8 cellular contexts compared by ENCODE assay signal in the genomic region with DNA sequence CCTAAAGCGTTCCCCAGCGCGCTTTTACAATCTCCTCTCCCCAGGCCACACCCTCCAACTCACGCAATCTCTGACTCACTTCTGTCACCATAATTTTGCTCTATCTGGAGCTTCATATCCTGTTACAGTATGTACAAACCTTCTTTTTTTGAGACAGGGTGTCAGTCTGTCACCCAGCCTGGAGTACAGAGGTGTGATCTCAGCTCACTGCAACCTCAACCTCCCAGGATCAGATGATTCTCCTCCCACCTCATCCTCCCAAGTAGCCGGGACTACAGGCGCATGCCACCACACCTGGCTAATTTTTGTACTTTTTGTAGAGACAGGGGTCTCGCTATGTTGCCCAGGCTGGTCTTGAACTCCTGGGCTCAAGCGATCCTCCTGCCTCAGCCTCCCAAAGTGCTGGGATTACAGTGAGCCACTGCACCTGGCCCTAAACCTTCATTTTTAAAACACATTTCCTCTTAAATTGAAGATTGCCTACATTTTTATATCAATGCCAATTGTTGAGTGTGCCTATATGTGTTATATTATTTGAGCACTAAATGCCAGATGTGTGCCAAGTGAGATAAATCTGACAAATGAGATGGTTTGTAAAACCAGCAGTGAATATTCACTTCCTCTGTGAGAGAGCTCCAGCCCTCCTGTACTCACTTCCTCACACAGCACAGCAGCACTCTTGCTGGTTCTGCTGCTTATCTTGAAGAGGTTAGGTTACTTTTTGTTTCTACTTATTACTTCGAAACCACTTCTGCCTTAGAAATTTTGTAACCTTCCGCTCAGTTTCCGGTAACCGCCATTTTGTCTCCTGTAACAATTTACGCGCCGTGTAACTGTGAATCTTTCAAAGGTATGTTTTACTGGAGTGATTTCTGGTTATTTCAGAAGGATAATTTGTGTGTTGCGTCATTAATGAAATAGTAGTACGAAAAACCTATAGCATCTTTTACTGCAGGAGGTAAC. TPM values are rescaled to one million over a fixed set of nuclear protein-coding genes. Genes with fewer than 3 reads are reported as not detected.
DNase-seq lines count a peak whose midpoint lies in the region; ATAC-seq and TF ChIP-seq lines count a peak whose summit lies in the region.

No MANE protein-coding gene starts in this region.

- intact Hi-C loops in activated CD4-positive, alpha-beta memory T cell treated with anti-CD3 and anti-CD28 coated beads for 36 hours (cut with micrococcal nuclease) = loop anchor here (1.0 to 10.0 kb wide), 8 partner anchors 10 to 1742 kb away; a partner anchor contains a TSS
- intact Hi-C loops in A673 (cut with micrococcal nuclease; ENCODE audit: unreplicated experiment) = no loop called here

- no TSS peak for BruUV-seq in A673 (replicated peaks; lab: Mats Ljungman, UMichigan)

- H3K4me3 ChIP-seq in CD4-positive, CD25-positive, alpha-beta regulatory T cell (ENCODE audit: low read depth, low read length) = peak overlapping the region; percentile 99
- H3K4me3 ChIP-seq in HL-60 (replicated peaks; ENCODE audit: insufficient read depth, low read length) (peak overlapping the region; percentile 35), A673 (ENCODE audit: low read depth, low read length, poor library complexity, severe bottlenecking) (no peak overlapping the region)

- peak overlapping the region; percentile 95 for H3K27ac ChIP-seq in CD4-positive, CD25-positive, alpha-beta regulatory T cell (ENCODE audit: insufficient read depth, low read length, poor library complexity, severe bottlenecking)
- H3K27ac ChIP-seq in HL-60 (replicated peaks) = peak overlapping the region; percentile 88
- no peak overlapping the region for H3K27ac ChIP-seq in A673 (ENCODE audit: low read depth, low read length, poor library complexity, severe bottlenecking)

- POLR2A ChIA-PET in activated CD4-positive, alpha-beta memory T cell treated with anti-CD3 and anti-CD28 coated beads for 36 hours (lab: Charles Lee) = interaction anchor here (0.6 to 2.8 kb wide), 4 partner anchors 10 to 57 kb away, joined by 3 to 34 read pairs (median 10); a partner anchor contains a TSS
- POLR2A ChIA-PET in A673 (lab: Charles Lee; ENCODE audit: low non-redundant PET) = no interaction called here

- peaks cover 6% of the 10 kb centered on the region for H3K27me3 Mint-ChIP-seq in CD4-positive, CD25-positive, alpha-beta regulatory T cell
- no peaks in the 10 kb centered on the region for H3K27me3 Mint-ChIP-seq in activated CD4-positive, alpha-beta memory T cell treated with anti-CD3 and anti-CD28 coated beads for 36 hours

- peak overlapping the region; percentile 92 to 99 (median 95) for H3K4me3 Mint-ChIP-seq in CD4-positive, CD25-positive, alpha-beta regulatory T cell
- peak overlapping the region; percentile 86 for H3K4me3 Mint-ChIP-seq in activated CD4-positive, alpha-beta memory T cell treated with anti-CD3 and anti-CD28 coated beads for 36 hours

- H3K9me3 ChIP-seq in CD4-positive, CD25-positive, alpha-beta regulatory T cell (ENCODE audit: control insufficient read depth in 2 of 2, low read length in 2 of 2) = no peaks in the 10 kb centered on the region
- no peaks in the 10 kb centered on the region for H3K9me3 ChIP-seq in A673 (ENCODE audit: low read depth, low read length, poor library complexity, severe bottlenecking)

- peak; percentile 68 to 94 (median 89) for DNase-seq in CD4-positive, CD25-positive, alpha-beta regulatory T cell
- DNase-seq in GM20000 (ENCODE audit: low spot score) = peak; percentile 78
- peak; percentile 84 to 92 for DNase-seq in HL-60 (ENCODE audit: low read depth in 1 of 2, low spot score in 1 of 2)
- peak; percentile 83 for DNase-seq in activated CD4-positive, alpha-beta memory T cell treated with anti-CD3 and anti-CD28 coated beads for 36 hours
- DNase-seq in inferior parietal cortex (ENCODE audit: extremely low spot score) = peak; percentile 25
- DNase-seq in stimulated activated naive CD4-positive, alpha-beta T cell (lab: John Stamatoyannopoulos, UW) = peak; percentile 49 to 88 (median 78)
- DNase-seq in retina = no peak
- DNase-seq in A673 (ENCODE audit: low spot score) = no peak

- H3K36me3 Mint-ChIP-seq in CD4-positive, CD25-positive, alpha-beta regulatory T cell = peaks cover 14% of the 10 kb centered on the region
- H3K36me3 Mint-ChIP-seq in activated CD4-positive, alpha-beta memory T cell treated with anti-CD3 and anti-CD28 coated beads for 36 hours = peaks cover 26% of the 10 kb centered on the region

- peaks cover 0 to 1% (median 0%) of the 10 kb centered on the region in 7 donors for H3K9me3 Mint-ChIP-seq in CD4-positive, CD25-positive, alpha-beta regulatory T cell
- H3K9me3 Mint-ChIP-seq in activated CD4-positive, alpha-beta memory T cell treated with anti-CD3 and anti-CD28 coated beads for 36 hours = peaks cover 2% of the 10 kb centered on the region

- peak; percentile 89 for ATAC-seq in CD4-positive, CD25-positive, alpha-beta regulatory T cell (ENCODE audit: low read depth in 2 of 2)

- H3K4me1 Mint-ChIP-seq in CD4-positive, CD25-positive, alpha-beta regulatory T cell = peaks cover 28 to 36% (median 31%) of the 10 kb centered on the region in 4 donors
- peaks cover 64% of the 10 kb centered on the region for H3K4me1 Mint-ChIP-seq in activated CD4-positive, alpha-beta memory T cell treated with anti-CD3 and anti-CD28 coated beads for 36 hours (ENCODE audit: low read depth)

- no peaks in the 10 kb centered on the region for H3K27me3 ChIP-seq in CD4-positive, CD25-positive, alpha-beta regulatory T cell (ENCODE audit: control insufficient read depth, insufficient read depth, low read length)
- H3K27me3 ChIP-seq in HL-60 (ENCODE audit: insufficient read depth, poor library complexity, severe bottlenecking) (no peaks in the 10 kb centered on the region), A673 (replicated peaks; ENCODE audit: insufficient read depth, low read depth, low read length, poor library complexity) (peaks cover 24% of the 10 kb centered on the region)

- CTCF ChIA-PET in activated CD4-positive, alpha-beta memory T cell treated with anti-CD3 and anti-CD28 coated beads for 36 hours (lab: Charles Lee) = interaction anchor here (1.2 kb wide), 1 partner anchor 58 kb away, joined by 6 read pairs; a partner anchor contains a TSS
- CTCF ChIA-PET in A673 (lab: Charles Lee) = no interaction called here

- H3K4me1 ChIP-seq in CD4-positive, CD25-positive, alpha-beta regulatory T cell (ENCODE audit: control insufficient read depth, insufficient read depth, low read length, poor library complexity, severe bottlenecking) = peaks cover 47% of the 10 kb centered on the region
- H3K4me1 ChIP-seq in A673 (ENCODE audit: insufficient read depth, low read length, poor library complexity, severe bottlenecking) = no peaks in the 10 kb centered on the region

- TF ChIP-seq CTCF in GM20000 (IDR thresholded peaks at IDR 0.05; ENCODE audit: extremely low read depth, missing control alignments) (no peak), HL-60 (IDR thresholded peaks at IDR 0.05; ENCODE audit: insufficient read depth, low read length) (no peak), A673 (conservative IDR thresholded peaks at IDR 0.05; ENCODE audit: low read depth, low read length) (no peak)

- peak overlapping the region; percentile 97 to 98 (median 97) for H3K27ac Mint-ChIP-seq in CD4-positive, CD25-positive, alpha-beta regulatory T cell
- H3K27ac Mint-ChIP-seq in activated CD4-positive, alpha-beta memory T cell treated with anti-CD3 and anti-CD28 coated beads for 36 hours = peak overlapping the region; percentile 100

- H3K36me3 ChIP-seq in CD4-positive, CD25-positive, alpha-beta regulatory T cell (ENCODE audit: control insufficient read depth, insufficient read depth, low read length) = peaks cover 2% of the 10 kb centered on the region
- H3K36me3 ChIP-seq in A673 (ENCODE audit: insufficient read depth, low read length, poor library complexity, severe bottlenecking) = no peaks in the 10 kb centered on the region

RNA-seq across cellular contexts. Expression of a gene that starts 57.9 kb away (rescaled TPM):
- 219 TPM for total RNA-seq in CD4-positive, CD25-positive, alpha-beta regulatory T cell
- polyA plus RNA-seq in CD4-positive, CD25-positive, alpha-beta regulatory T cell = 10 to 100 TPM; 51.8 to 59.2 (median 53.8) TPM
- total RNA-seq in activated CD4-positive, alpha-beta memory T cell treated with anti-CD3 and anti-CD28 coated beads for 36 hours = 100 to 1,000 TPM; 140 to 141 TPM
- not detected in 2 replicates for total RNA-seq in A673 (2021)

Comparison
In these comparisons a context has a peak if more than half of its experiments do, and no peak if none do; other contexts are left out.
1. DNase-seq: peak in CD4-positive, CD25-positive, alpha-beta regulatory T cell (3 of 3), GM20000 (single experiment), HL-60 (2 of 2), activated CD4-positive, alpha-beta memory T cell treated with anti-CD3 and anti-CD28 coated beads for 36 hours (single experiment), inferior parietal cortex (single experiment) and stimulated activated naive CD4-positive, alpha-beta T cell (6 of 6); none in retina (single experiment) and A673 (single experiment).
2. RNA of a gene that starts 57.9 kb away (total RNA-seq): 219 TPM in CD4-positive, CD25-positive, alpha-beta regulatory T cell (single experiment) and 140 to 141 TPM in activated CD4-positive, alpha-beta memory T cell treated with anti-CD3 and anti-CD28 coated beads for 36 hours; not detected in A673; every median in the first group is over 100 times any median in the second.